17 cellular contexts compared by ENCODE assay signal in genomic region chr5:34564706-34565235, GRCh38.
DNase-seq lines count a peak whose midpoint lies in the region; ATAC-seq and TF ChIP-seq lines count a peak whose summit lies in the region.
"Had no signal": no experiment of that assay in that cellular context is flagged by ENCODE, and none has a peak within 500 bp of the region (broad histone marks: within the 10 kb centered on the region; RNA-seq: fewer than 3 reads in every experiment).

No MANE protein-coding gene starts in this region.

- H3K27ac ChIP-seq in esophagus squamous epithelium (peak overlapping the region in 3 of 4 donors; percentile 47 to 67 (median 55)), upper lobe of right lung (no peak overlapping the region)
- H3K27ac ChIP-seq: BLaER1 treated with 17β-estradiol and CSF1 and Interleukin-3, amounts not matched to agents 10 nM and 100 nM; foreskin keratinocyte had no signal

- no peaks in the 10 kb centered on the region for H3K27me3 ChIP-seq in esophagus squamous epithelium
- no peaks in the 10 kb centered on the region for H3K27me3 ChIP-seq in upper lobe of right lung
- H3K27me3 ChIP-seq: BLaER1 treated with 17β-estradiol and CSF1 and Interleukin-3, amounts not matched to agents 10 nM and 100 nM; foreskin keratinocyte had no signal

- H3K4me3 ChIP-seq in esophagus squamous epithelium (no peak overlapping the region), upper lobe of right lung (no peak overlapping the region)
- H3K4me3 ChIP-seq: BLaER1 treated with 17β-estradiol and CSF1 and Interleukin-3, amounts not matched to agents 10 nM and 100 nM had no signal

- H3K27ac Mint-ChIP-seq in nephron: peak overlapping the region; percentile 63 to 82 (median 76)
- no peak overlapping the region for H3K27ac Mint-ChIP-seq in endothelial cell (ENCODE audit: unreplicated experiment)
- H3K27ac Mint-ChIP-seq: activated naive CD4-positive, alpha-beta T cell treated with anti-CD3 and anti-CD28 coated beads for 36 hours; T-helper 2 cell treated with Interferon-gamma antibody and Interleukin-4, amounts not matched to agents 5 μg/mL and 100 μg/mL, for 36 hours had no signal

- WGBS in esophagus squamous epithelium, 2 donors: 73 to 85% methylated on average over 12 of the region's 15 CpGs

- peak; percentile 50; the same call in 2 of the 3 replicates for ATAC-seq in SK-N-SH treated with all-trans-retinoic acid at 6 μM for 48 hours
- peak; percentile 28 for ATAC-seq in upper lobe of right lung
- no peak for ATAC-seq in GM21528 (IDR thresholded peaks at IDR 0.05; ENCODE audit: low FRiP score, unreplicated experiment)
- ATAC-seq: foreskin keratinocyte had no signal

- H3K9me3 ChIP-seq in esophagus squamous epithelium (no peaks in the 10 kb centered on the region), upper lobe of right lung (no peaks in the 10 kb centered on the region)
- H3K9me3 ChIP-seq: BLaER1 treated with 17β-estradiol and CSF1 and Interleukin-3, amounts not matched to agents 10 nM and 100 nM had no signal

- H3K4me3 Mint-ChIP-seq in nephron: peak overlapping the region in 1 of 3 experiments; percentile 22
- no peak overlapping the region for H3K4me3 Mint-ChIP-seq in endothelial cell (ENCODE audit: unreplicated experiment)
- H3K4me3 Mint-ChIP-seq: activated naive CD4-positive, alpha-beta T cell treated with anti-CD3 and anti-CD28 coated beads for 36 hours; T-helper 2 cell treated with Interferon-gamma antibody and Interleukin-4, amounts not matched to agents 5 μg/mL and 100 μg/mL, for 36 hours had no signal

- no peaks in the 10 kb centered on the region for H3K36me3 Mint-ChIP-seq in nephron (ENCODE audit: low read depth)
- no peaks in the 10 kb centered on the region for H3K36me3 Mint-ChIP-seq in endothelial cell (ENCODE audit: low read depth, unreplicated experiment)

- H3K27me3 Mint-ChIP-seq in nephron (ENCODE audit: low read depth): no peaks in the 10 kb centered on the region
- peaks cover 3% of the 10 kb centered on the region for H3K27me3 Mint-ChIP-seq in endothelial cell (ENCODE audit: unreplicated experiment)

- no peak for DNase-seq in esophagus squamous epithelium (lab: John Stamatoyannopoulos, UW)
- no peak for DNase-seq in upper lobe of right lung
- DNase-seq in cerebellar cortex (ENCODE audit: low spot score): no peak
- DNase-seq in endothelial cell (ENCODE audit: low spot score): no peak
- DNase-seq: activated CD4-positive, alpha-beta T cell treated with anti-CD3 and anti-CD28 coated beads for 1 hour; activated CD8-positive, alpha-beta memory T cell treated with anti-CD3 and anti-CD28 coated beads, Interleukin-2, amount 50 U/mL, for 48 hours; activated naive CD4-positive, alpha-beta T cell treated with anti-CD3 and anti-CD28 coated beads for 36 hours; DMS79; effector CD4-positive, alpha-beta T cell; foreskin keratinocyte; NCI-H1436 treated with DMSO at 0.1 percent for 48 hours; SHP77 treated with DMSO at 0.1 percent for 48 hours had no signal

- H3K9me3 Mint-ChIP-seq in nephron (no peaks in the 10 kb centered on the region), endothelial cell (ENCODE audit: unreplicated experiment) (no peaks in the 10 kb centered on the region)
- H3K9me3 Mint-ChIP-seq: activated naive CD4-positive, alpha-beta T cell treated with anti-CD3 and anti-CD28 coated beads for 36 hours; T-helper 2 cell treated with Interferon-gamma antibody and Interleukin-4, amounts not matched to agents 5 μg/mL and 100 μg/mL, for 36 hours had no signal

- no peak for TF ChIP-seq POLR2A in esophagus squamous epithelium (IDR thresholded peaks at IDR 0.05)

- peaks cover 0 to 9% (median 9%) of the 10 kb centered on the region in 3 donors for H3K4me1 ChIP-seq in esophagus squamous epithelium
- H3K4me1 ChIP-seq in upper lobe of right lung: no peaks in the 10 kb centered on the region
- H3K4me1 ChIP-seq: foreskin keratinocyte had no signal

- H3K4me1 Mint-ChIP-seq in nephron (peaks cover 20% of the 10 kb centered on the region), endothelial cell (ENCODE audit: unreplicated experiment) (peaks cover 16% of the 10 kb centered on the region)

- H3K36me3 ChIP-seq in esophagus squamous epithelium (no peaks in the 10 kb centered on the region), upper lobe of right lung (no peaks in the 10 kb centered on the region)
- H3K36me3 ChIP-seq: BLaER1 treated with 17β-estradiol and CSF1 and Interleukin-3, amounts not matched to agents 10 nM and 100 nM had no signal

- TF ChIP-seq CTCF in esophagus squamous epithelium (IDR thresholded peaks at IDR 0.05): no peak
- TF ChIP-seq CTCF in nephron (IDR thresholded peaks at IDR 0.05; ENCODE audit: unreplicated experiment in 3 of 3): no peak
- no peak for TF ChIP-seq CTCF in upper lobe of right lung (IDR thresholded peaks at IDR 0.05)
- TF ChIP-seq CTCF in endothelial cell (IDR thresholded peaks at IDR 0.05; ENCODE audit: unreplicated experiment): no peak

- intact Hi-C loops in esophagus squamous epithelium (cut with DNase I): no loop called here
- intact Hi-C loops in upper lobe of right lung (cut with DNase I): no loop called here

TF ChIP-seq in SK-N-SH treated with all-trans-retinoic acid at 6 μM for 48 hours, 23 proteins besides CTCF, POLR2A, EP300 and RAD21:
- TF ChIP-seq ZFP30 (CRISPR knock-in tag; IDR thresholded peaks at IDR 0.05) (no peak), TOX (CRISPR knock-in tag; IDR thresholded peaks at IDR 0.05; ENCODE audit: borderline replicate concordance) (no peak), SNAI2 (CRISPR knock-in tag; IDR thresholded peaks at IDR 0.05) (no peak), OSR1 (CRISPR knock-in tag; IDR thresholded peaks at IDR 0.05) (no peak)
